8 cellular contexts compared by ENCODE assay signal in the genomic region with DNA sequence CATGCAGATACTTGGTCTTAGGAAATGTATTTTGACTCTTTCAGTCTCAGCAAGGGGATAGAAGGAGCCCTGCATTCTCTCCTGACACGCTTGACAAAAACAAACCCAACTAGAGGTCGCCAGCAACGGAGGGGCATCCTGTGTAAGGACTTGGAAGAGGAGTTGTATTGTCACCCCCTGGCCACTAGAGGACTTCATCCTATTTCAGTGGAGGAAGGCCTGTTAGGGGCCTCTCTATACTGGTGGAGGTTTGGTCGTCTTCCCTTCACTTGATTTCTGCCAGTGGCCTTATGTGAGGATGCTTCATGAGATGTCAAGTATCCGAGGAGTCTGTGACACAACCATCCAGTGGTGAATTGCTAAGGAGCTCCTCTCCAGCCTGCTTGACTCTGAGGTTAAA.
DNase-seq lines count a peak whose midpoint lies in the region; ATAC-seq, FAIRE-seq and TF ChIP-seq lines count a peak whose summit lies in the region.

No MANE protein-coding gene starts in this region.

- DNase-seq in AG04449 (ENCODE audit: low read depth, low spot score) (no peak), GM12892 (ENCODE audit: insufficient read length) (peak; percentile 14), NT2/D1 (ENCODE audit: low read depth, low spot score) (peak; percentile 18), fibroblast of villous mesenchyme (ENCODE audit: low read depth) (peak; percentile 21)
- DNase-seq in activated CD4-positive, alpha-beta T cell treated with anti-CD3 and anti-CD28 coated beads, Interleukin-2, amount 50 U/mL, for 4 hours, result no peak

- POLR2A ChIA-PET in AG04449 (lab: Yijun Ruan, JAX), result no interaction called here

- H3K9ac ChIP-seq in NT2/D1 (ENCODE audit: insufficient read length, low read depth), result no peak overlapping the region

- H3K4me3 ChIP-seq in AG04449 (ENCODE audit: low read depth, low read length) (no peak overlapping the region), NT2/D1 (ENCODE audit: insufficient read length, low read depth) (no peak overlapping the region), fibroblast of villous mesenchyme (ENCODE audit: low read depth, low read length) (no peak overlapping the region)

- H3K9me3 ChIP-seq in NT2/D1 (ENCODE audit: insufficient read depth, low read length), result peaks cover 7% of the 10 kb centered on the region; the same call in 1 of the 2 replicates

- CTCF ChIA-PET in AG04449 (lab: Yijun Ruan, JAX), result interaction anchor here (1.4 to 2.5 kb wide), 7 partner anchors 10 to 123 kb away, joined by 3 to 11 read pairs (median 6); no protein-coding TSS in a partner anchor

- no peak for TF ChIP-seq POLR2A in GM12892 (IDR thresholded peaks at IDR 0.05; ENCODE audit: low read depth, low read length)

- no peaks in the 10 kb centered on the region for H3K36me3 ChIP-seq in NT2/D1 (ENCODE audit: insufficient read depth, insufficient read length, low read length)

- ATAC-seq in HG02610 (IDR thresholded peaks at IDR 0.05; ENCODE audit: unreplicated experiment) (no peak), HG02763 (IDR thresholded peaks at IDR 0.05; ENCODE audit: unreplicated experiment) (no peak), HG03457 (IDR thresholded peaks at IDR 0.05; ENCODE audit: unreplicated experiment) (no peak)

- H3K4me1 ChIP-seq in NT2/D1 (ENCODE audit: insufficient read depth, insufficient read length), result no peaks in the 10 kb centered on the region

- no peak for FAIRE-seq in GM12892 (lab: Jason Lieb, UNC)

- TF ChIP-seq CTCF in AG04449 (IDR thresholded peaks at IDR 0.05; ENCODE audit: insufficient read depth, low read length, missing control alignments), result peak; percentile 19
- peak; percentile 46 for TF ChIP-seq CTCF in fibroblast of villous mesenchyme (IDR thresholded peaks at IDR 0.05; ENCODE audit: insufficient read depth, low read depth, low read length)

- H3K27me3 ChIP-seq in NT2/D1 (ENCODE audit: insufficient read depth, insufficient read length), result no peaks in the 10 kb centered on the region

Comparison
In these comparisons a context has a peak if more than half of its experiments do, and no peak if none do; other contexts are left out.
1. DNase-seq: peak in GM12892 (single experiment), NT2/D1 (single experiment) and fibroblast of villous mesenchyme (single experiment); none in AG04449 (single experiment) and activated CD4-positive, alpha-beta T cell treated with anti-CD3 and anti-CD28 coated beads, Interleukin-2, amount 50 U/mL, for 4 hours (0 of 2).